In the genomic region with DNA sequence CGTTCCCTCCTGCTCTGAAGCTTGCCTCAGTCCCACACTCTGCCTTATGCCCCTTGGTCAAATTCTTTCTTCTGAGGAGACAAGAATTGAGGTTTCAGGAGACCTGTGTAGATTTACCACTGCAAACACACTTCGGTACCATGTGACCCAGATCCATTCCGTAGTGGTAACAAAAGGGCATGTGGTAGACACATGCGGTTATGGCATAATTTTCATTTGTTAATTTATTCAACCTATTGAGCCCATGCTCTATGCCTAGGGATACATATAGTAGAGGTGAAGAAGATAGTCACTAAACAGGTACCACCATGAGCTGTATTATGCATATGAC, we compare ENCODE assay signal across 19 cellular contexts.
DNase-seq lines count a peak whose midpoint lies in the region; ATAC-seq, FAIRE-seq and TF ChIP-seq lines count a peak whose summit lies in the region.
"Had no signal": no experiment of that assay in that cellular context is flagged by ENCODE, and none has a peak within 500 bp of the region (broad histone marks: within the 10 kb centered on the region; RNA-seq: fewer than 3 reads in every experiment).

No MANE protein-coding gene starts in this region.

- H3K14ac ChIP-seq in H1 (ENCODE audit: insufficient read length): no peak overlapping the region

- no peak for TF ChIP-seq RAD21 in H1 (IDR thresholded peaks at IDR 0.05 in 1 of 2, conservative IDR thresholded peaks at IDR 0.05 in 1 of 2; ENCODE audit: low read depth in 2 of 2, low read length in 2 of 2)

- no peak overlapping the region for H3K4ac ChIP-seq in H1 (replicated peaks; ENCODE audit: insufficient read length, low read depth, low read length)

- H2AK5ac ChIP-seq in H1 (ENCODE audit: low read depth, low read length): no peak overlapping the region

- peak overlapping the region; percentile 75 for H2BK120ac ChIP-seq in H1 (replicated peaks; ENCODE audit: low read depth, low read length)

- H3K4me3 Mint-ChIP-seq in osteocyte (ENCODE audit: unreplicated experiment): no peak overlapping the region
- H3K4me3 Mint-ChIP-seq: T-helper 17 cell had no signal

- 0 out of 4 replicates have a peak overlapping the region, but pooled peaks of 1 of the 2 experiments have one; percentile 7 for H3K4me2 ChIP-seq in H1 (ENCODE audit: insufficient read depth in 1 of 2, low read depth in 2 of 2, low read length in 2 of 2)

- H3K4me1 Mint-ChIP-seq in osteocyte (ENCODE audit: unreplicated experiment): peaks cover 79% of the 10 kb centered on the region
- H3K4me1 Mint-ChIP-seq: T-helper 17 cell had no signal

- TF ChIP-seq CTCF in H1 (IDR thresholded peaks at IDR 0.05; ENCODE audit: control extremely low read depth in 1 of 3, insufficient read depth in 1 of 3, low read depth in 1 of 3, low read length in 3 of 3) (no peak), osteocyte (IDR thresholded peaks at IDR 0.05) (no peak)

- no peak overlapping the region for H3K27ac ChIP-seq in H1 (ENCODE audit: low read depth, low read length)
- H3K27ac ChIP-seq: 22Rv1 had no signal

- peak; percentile 55 for DNase-seq in NCI-H146 treated with DMSO at 0.1 percent for 48 hours (lab: John Stamatoyannopoulos, UW; ENCODE audit: unreplicated experiment)
- DNase-seq in NCI-H146 (lab: John Stamatoyannopoulos, UW): no peak
- DNase-seq in NCI-H69 (lab: John Stamatoyannopoulos, UW): peak; percentile 79
- DNase-seq in H1 (ENCODE audit: low read depth in 1 of 2, low spot score in 2 of 2): no peak
- no peak for DNase-seq in osteocyte (ENCODE audit: extremely low spot score, unreplicated experiment)
- DNase-seq: DMS 273 treated with DMSO at 0.1 percent for 48 hours, IMR-90, Kasumi-1, NCI-H345, NCI-H82, T-helper 17 cell had no signal

- H2BK5ac ChIP-seq in H1 (ENCODE audit: low read depth, low read length): no peak overlapping the region; the same call in 1 of the 2 replicates

- H3K4me3 ChIP-seq in H1 (ENCODE audit: extremely low read depth in 1 of 4, insufficient read depth in 2 of 4, low read depth in 3 of 4, low read length in 4 of 4): no peak overlapping the region
- H3K4me3 ChIP-seq: BLaER1 treated with 17β-estradiol and CSF1 and Interleukin-3, amounts not matched to agents 10 nM and 100 nM; GM12878 had no signal

- H4K8ac ChIP-seq in H1 (ENCODE audit: extremely low read depth, insufficient read depth, low read length): no peak overlapping the region

- no peaks in the 10 kb centered on the region for H3K36me3 ChIP-seq in H1 (ENCODE audit: control insufficient read depth in 2 of 4, insufficient read depth in 4 of 4, low read length in 3 of 4)
- H3K36me3 ChIP-seq: BLaER1 treated with 17β-estradiol and CSF1 and Interleukin-3, amounts not matched to agents 10 nM and 100 nM had no signal

- peak overlapping the region; percentile 71; the same call in 1 of the 2 replicates for H2AFZ ChIP-seq in H1 (ENCODE audit: low read length)

- no peaks in the 10 kb centered on the region for H3K9me3 Mint-ChIP-seq in osteocyte (ENCODE audit: unreplicated experiment)

- CTCF ChIA-PET in H1 (lab: Charles Lee; ENCODE audit: partially characterized antibody): interaction anchor here (0.9 kb wide), 1 partner anchor 115 kb away, joined by 5 read pairs; no protein-coding TSS in a partner anchor

- no peaks in the 10 kb centered on the region for H3K79me2 ChIP-seq in H1 (ENCODE audit: control insufficient read depth in 1 of 2, insufficient read depth in 2 of 2, low read length in 2 of 2)

- no peak overlapping the region for H4K5ac ChIP-seq in H1 (ENCODE audit: insufficient read length, low read depth, low read length)

- H3K4me1 ChIP-seq in H1 (replicated peaks in 1 of 4; ENCODE audit: control insufficient read depth in 3 of 4, insufficient read depth in 4 of 4, low read length in 3 of 4): peaks cover 0 to 14% (median 7%) of the 10 kb centered on the region in 4 experiments; a peak in 4 of 7 replicates

- POLR2A ChIA-PET in H1 (lab: Charles Lee; ENCODE audit: partially characterized antibody): no interaction called here

- peak overlapping the region; percentile 15 for H4K91ac ChIP-seq in H1 (replicated peaks; ENCODE audit: insufficient read length, low read length)

- H3K23ac ChIP-seq in H1 (ENCODE audit: insufficient read length): no peak overlapping the region

- no peaks in the 10 kb centered on the region for H3K9me3 ChIP-seq in H1 (ENCODE audit: insufficient read depth in 2 of 2, low read depth in 1 of 2, low read length in 1 of 2)
- H3K9me3 ChIP-seq: BLaER1 treated with 17β-estradiol and CSF1 and Interleukin-3, amounts not matched to agents 10 nM and 100 nM had no signal

- no peak overlapping the region for H2BK15ac ChIP-seq in H1 (ENCODE audit: low read length)

- TF ChIP-seq POLR2A in H1 (IDR thresholded peaks at IDR 0.05; ENCODE audit: control extremely low read depth in 1 of 2, low read depth in 2 of 2, low read length in 2 of 2): no peak

- no peak overlapping the region for H2BK12ac ChIP-seq in H1 (ENCODE audit: low read depth, low read length)

- H3K27ac Mint-ChIP-seq in osteocyte (ENCODE audit: unreplicated experiment): peak overlapping the region; percentile 88
- H3K27ac Mint-ChIP-seq: T-helper 17 cell had no signal

- H3K9ac ChIP-seq in H1 (replicated peaks in 1 of 4; ENCODE audit: extremely low read depth in 1 of 4, low read depth in 3 of 4, low read length in 3 of 4): no peak overlapping the region
- H3K9ac ChIP-seq: BLaER1 treated with 17β-estradiol and CSF1 and Interleukin-3, amounts not matched to agents 10 nM and 100 nM had no signal

- H3K27me3 ChIP-seq in H1 (replicated peaks in 1 of 4; ENCODE audit: control insufficient read depth in 3 of 4, extremely low read depth in 1 of 4, insufficient read depth in 3 of 4, low read length in 3 of 4): no peaks in the 10 kb centered on the region
- H3K27me3 ChIP-seq: BLaER1 treated with 17β-estradiol and CSF1 and Interleukin-3, amounts not matched to agents 10 nM and 100 nM had no signal

- 83% methylated on average over 4 of the region's 4 CpGs; no CpG with 5 or more reads in 1 of the 2 experiments for WGBS in H1 (ENCODE audit: extremely low coverage in 1 of 2, insufficient coverage in 1 of 2, insufficient read length in 1 of 2, insufficient replicate concordance in 2 of 2, low coverage in 1 of 2, low lambda C conversion rate in 2 of 2, missing lambda C conversion rate in 1 of 2), 2 experiments

- H3K18ac ChIP-seq in H1 (ENCODE audit: extremely low read depth, low read length): no peak overlapping the region

- H3K23me2 ChIP-seq in H1 (ENCODE audit: low read depth, low read length): no peaks in the 10 kb centered on the region; the same call in 1 of the 2 replicates

- H3K27me3 Mint-ChIP-seq in osteocyte (ENCODE audit: unreplicated experiment): no peaks in the 10 kb centered on the region
- H3K27me3 Mint-ChIP-seq: T-helper 17 cell had no signal

- no peaks in the 10 kb centered on the region for H3K79me1 ChIP-seq in H1 (ENCODE audit: low read depth, low read length)

- FAIRE-seq in H1 (lab: Jason Lieb, UNC): no peak
- FAIRE-seq: GM12878, GM18507 had no signal

- H3K36me3 Mint-ChIP-seq in osteocyte (ENCODE audit: unreplicated experiment): no peaks in the 10 kb centered on the region

- no peak for TF ChIP-seq EP300 in H1 (IDR thresholded peaks at IDR 0.05; ENCODE audit: borderline replicate concordance in 1 of 2, low read depth in 2 of 2, low read length in 2 of 2)

- no peak for ATAC-seq in HG02571 (IDR thresholded peaks at IDR 0.05; ENCODE audit: unreplicated experiment)
- ATAC-seq in GM18907 (IDR thresholded peaks at IDR 0.05; ENCODE audit: unreplicated experiment): no peak
- no peak for ATAC-seq in HG03571 (IDR thresholded peaks at IDR 0.05; ENCODE audit: unreplicated experiment)
- ATAC-seq: GM12878, SK-N-SH treated with all-trans-retinoic acid at 6 μM for 48 hours, T-helper 17 cell had no signal

- H3K56ac ChIP-seq in H1 (replicated peaks; ENCODE audit: insufficient read length, low read depth, low read length): no peak overlapping the region

- no peaks in the 10 kb centered on the region for H4K20me1 ChIP-seq in H1 (replicated peaks in 1 of 2; ENCODE audit: control insufficient read depth in 1 of 2, insufficient read depth in 2 of 2, low read length in 2 of 2)
- H4K20me1 ChIP-seq: BLaER1 treated with 17β-estradiol and CSF1 and Interleukin-3, amounts not matched to agents 10 nM and 100 nM had no signal

- no peak overlapping the region for H2BK20ac ChIP-seq in H1 (ENCODE audit: low read length)

TF ChIP-seq in H1, 55 proteins besides CTCF, POLR2A, EP300 and RAD21:
- TF ChIP-seq BRCA1 (IDR thresholded peaks at IDR 0.05; ENCODE audit: low read depth, low read length): no peak
- TF ChIP-seq CREB1 (IDR thresholded peaks at IDR 0.05): no peak
- TF ChIP-seq RBBP5 (IDR thresholded peaks at IDR 0.05; ENCODE audit: borderline replicate concordance, low read depth, low read length): no peak
- TF ChIP-seq RNF2 (IDR thresholded peaks at IDR 0.05; ENCODE audit: borderline replicate concordance, low read depth, low read length, missing control alignments, poor library complexity, severe bottlenecking): no peak
TF ChIP-seq in H1: peak in this region for 0.

Comparison
In these comparisons a context has a peak if more than half of its experiments do, and no peak if none do; other contexts are left out.
1. DNase-seq: peak in NCI-H146 treated with DMSO at 0.1 percent for 48 hours (single experiment) and NCI-H69 (single experiment); none in NCI-H146 (single experiment), H1 (0 of 2) and osteocyte (single experiment).